ENCODE assay signal across 31 cellular contexts in the genomic region with DNA sequence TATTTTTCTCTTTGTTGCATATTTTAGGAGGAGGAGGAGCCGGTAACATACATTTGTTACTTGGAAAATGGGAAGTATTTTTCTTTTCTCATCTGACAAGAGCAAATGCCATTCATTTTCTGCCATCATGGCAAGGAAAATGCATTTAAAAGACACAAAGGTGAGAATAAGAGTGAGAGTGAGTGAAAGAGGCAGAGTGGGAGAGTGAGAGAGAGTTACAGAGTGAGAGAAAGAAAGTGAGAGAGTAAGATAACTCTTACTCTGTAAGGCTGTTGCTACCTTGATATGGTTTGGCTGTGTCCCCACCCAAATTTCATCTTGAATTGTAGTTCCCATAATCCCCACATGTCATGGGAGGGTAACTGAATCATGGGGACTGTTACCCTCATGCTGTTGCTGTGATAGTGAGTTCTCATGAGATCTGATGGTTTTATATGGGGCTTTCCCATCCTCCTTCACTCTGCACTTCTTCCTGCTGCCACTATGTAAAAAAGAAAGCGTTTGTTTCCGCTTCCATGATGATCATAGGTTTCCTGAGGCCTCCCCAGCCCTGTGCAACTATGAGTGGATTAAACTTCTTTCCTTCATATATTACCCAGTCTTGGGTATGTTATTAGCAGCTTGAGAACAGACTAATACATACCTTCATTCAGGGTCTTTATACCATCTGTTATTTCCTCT.
"Had no signal": no experiment of that assay in that cellular context is flagged by ENCODE, and none has a peak within 500 bp of the region (broad histone marks: within the 10 kb centered on the region; RNA-seq: fewer than 3 reads in every experiment).

No MANE protein-coding gene starts in this region.

- H3K36me3 ChIP-seq: brain microvascular endothelial cell, esophagus muscularis mucosa, gastrocnemius medialis, heart left ventricle, WERI-Rb-1 had no signal

- H3K27ac Mint-ChIP-seq: activated CD4-positive, alpha-beta memory T cell treated with anti-CD3 and anti-CD28 coated beads, Interleukin-2, amount 10 ng/mL, durations not matched to agents 7 days and 5 days; activated CD4-positive, alpha-beta T cell treated with anti-CD3 and anti-CD28 coated beads, Interleukin-2, amount 10 ng/mL, durations not matched to agents 7 days and 5 days; activated naive CD8-positive, alpha-beta T cell; activated T-helper 17 cell treated with anti-CD3 and anti-CD28 coated beads, Interleukin-2, amount 50 U/mL, for 72 hours; dendritic cell treated with granulocyte-macrophage colony-stimulating factor and Interleukin-4, amounts not matched to agents 40 ng/mL and 50 ng/mL, for 4 days; T-helper 17 cell; T-helper 2 cell treated with Interferon-gamma antibody and Interleukin-4, amounts not matched to agents 5 μg/mL and 100 μg/mL, for 36 hours had no signal

- H3K27ac ChIP-seq: brain microvascular endothelial cell, coronary artery, dorsolateral prefrontal cortex, esophagus muscularis mucosa, foreskin keratinocyte, gastrocnemius medialis, heart left ventricle, WERI-Rb-1 had no signal

- H3K9me3 Mint-ChIP-seq: activated CD4-positive, alpha-beta memory T cell treated with anti-CD3 and anti-CD28 coated beads, Interleukin-2, amount 10 ng/mL, durations not matched to agents 7 days and 5 days; activated CD4-positive, alpha-beta T cell treated with anti-CD3 and anti-CD28 coated beads, Interleukin-2, amount 10 ng/mL, durations not matched to agents 7 days and 5 days; activated T-cell treated with anti-CD3 and anti-CD28 coated beads, Interleukin-2, amount 50 U/mL, for 4 hours; central memory CD8-positive, alpha-beta T cell; dendritic cell treated with granulocyte-macrophage colony-stimulating factor and Interleukin-4, amounts not matched to agents 40 ng/mL and 50 ng/mL, for 4 days; T-helper 2 cell treated with Interferon-gamma antibody and Interleukin-4, amounts not matched to agents 5 μg/mL and 100 μg/mL, for 36 hours had no signal

- H3K27me3 ChIP-seq: brain microvascular endothelial cell, dorsolateral prefrontal cortex, esophagus muscularis mucosa, foreskin keratinocyte, gastrocnemius medialis, heart left ventricle had no signal

- H3K4me3 Mint-ChIP-seq: activated CD4-positive, alpha-beta memory T cell treated with anti-CD3 and anti-CD28 coated beads, Interleukin-2, amount 10 ng/mL, durations not matched to agents 7 days and 5 days; activated CD4-positive, alpha-beta T cell treated with anti-CD3 and anti-CD28 coated beads, Interleukin-2, amount 10 ng/mL, durations not matched to agents 7 days and 5 days; activated naive CD8-positive, alpha-beta T cell; activated T-cell treated with anti-CD3 and anti-CD28 coated beads, Interleukin-2, amount 50 U/mL, for 4 hours; activated T-helper 17 cell treated with anti-CD3 and anti-CD28 coated beads, Interleukin-2, amount 50 U/mL, for 72 hours; central memory CD8-positive, alpha-beta T cell; dendritic cell treated with granulocyte-macrophage colony-stimulating factor and Interleukin-4, amounts not matched to agents 40 ng/mL and 50 ng/mL, for 4 days; T-helper 17 cell; T-helper 2 cell treated with Interferon-gamma antibody and Interleukin-4, amounts not matched to agents 5 μg/mL and 100 μg/mL, for 36 hours had no signal

- DNase-seq: activated CD4-positive, alpha-beta memory T cell treated with anti-CD3 and anti-CD28 coated beads, Interleukin-2, amount 10 ng/mL, durations not matched to agents 7 days and 5 days; activated CD4-positive, alpha-beta T cell treated with anti-CD3 and anti-CD28 coated beads for 1 hour; activated CD4-positive, alpha-beta T cell treated with anti-CD3 and anti-CD28 coated beads for 4 hours; activated CD4-positive, alpha-beta T cell treated with anti-CD3 and anti-CD28 coated beads, Interleukin-2, amount 10 ng/mL, durations not matched to agents 7 days and 5 days; activated CD4-positive, alpha-beta T cell treated with anti-CD3 and anti-CD28 coated beads, Interleukin-2, amount 50 U/mL, for 4 hours; activated CD8-positive, alpha-beta memory T cell treated with anti-CD3 and anti-CD28 coated beads, Interleukin-2, amount 50 U/mL, for 48 hours; activated effector memory CD4-positive, alpha-beta T cell treated with Interleukin-2 at 50 U/mL for 16 hours; activated gamma-delta T cell treated with Interleukin-2 at 50 U/mL for 16 hours; activated naive CD4-positive, alpha-beta T cell treated with anti-CD3 and anti-CD28 coated beads, Interleukin-2, amount 50 U/mL, for 16 hours; activated naive CD4-positive, alpha-beta T cell treated with Interleukin-2 at 50 U/mL for 16 hours; activated T-cell treated with anti-CD3 and anti-CD28 coated beads, Interleukin-2, amount 50 U/mL, for 4 hours; amniotic stem cell; anterior cingulate cortex; brain microvascular endothelial cell; dorsolateral prefrontal cortex; effector memory CD4-positive, alpha-beta T cell; erythroblast; foreskin keratinocyte; gastrocnemius medialis; glutamatergic neuron; heart left ventricle; T-helper 17 cell; T1000; WERI-Rb-1 had no signal

- H3K36me3 Mint-ChIP-seq: activated naive CD8-positive, alpha-beta T cell had no signal

- H3K4me1 ChIP-seq: foreskin keratinocyte, gastrocnemius medialis, heart left ventricle had no signal

- H3K4me1 Mint-ChIP-seq: activated CD4-positive, alpha-beta memory T cell treated with anti-CD3 and anti-CD28 coated beads, Interleukin-2, amount 10 ng/mL, durations not matched to agents 7 days and 5 days; activated CD4-positive, alpha-beta T cell treated with anti-CD3 and anti-CD28 coated beads, Interleukin-2, amount 10 ng/mL, durations not matched to agents 7 days and 5 days; activated T-helper 17 cell treated with anti-CD3 and anti-CD28 coated beads, Interleukin-2, amount 50 U/mL, for 72 hours; central memory CD8-positive, alpha-beta T cell; T-helper 17 cell had no signal

- H3K27me3 Mint-ChIP-seq: activated CD4-positive, alpha-beta memory T cell treated with anti-CD3 and anti-CD28 coated beads, Interleukin-2, amount 10 ng/mL, durations not matched to agents 7 days and 5 days; activated naive CD8-positive, alpha-beta T cell; central memory CD8-positive, alpha-beta T cell; dendritic cell treated with granulocyte-macrophage colony-stimulating factor and Interleukin-4, amounts not matched to agents 40 ng/mL and 50 ng/mL, for 4 days; T-helper 17 cell had no signal

- ATAC-seq: activated T-cell treated with anti-CD3 and anti-CD28 coated beads, Interleukin-2, amount 50 U/mL, for 4 hours; activated T-helper 17 cell treated with anti-CD3 and anti-CD28 coated beads, Interleukin-2, amount 50 U/mL, for 72 hours; foreskin keratinocyte; gastrocnemius medialis; heart left ventricle; T-helper 17 cell had no signal

- H3K4me3 ChIP-seq: coronary artery, dorsolateral prefrontal cortex, esophagus muscularis mucosa, gastrocnemius medialis, heart left ventricle had no signal

- H3K9me3 ChIP-seq: esophagus muscularis mucosa, gastrocnemius medialis, heart left ventricle had no signal
